Comparison of ENCODE assay signal across 8 cellular contexts in the genomic region with DNA sequence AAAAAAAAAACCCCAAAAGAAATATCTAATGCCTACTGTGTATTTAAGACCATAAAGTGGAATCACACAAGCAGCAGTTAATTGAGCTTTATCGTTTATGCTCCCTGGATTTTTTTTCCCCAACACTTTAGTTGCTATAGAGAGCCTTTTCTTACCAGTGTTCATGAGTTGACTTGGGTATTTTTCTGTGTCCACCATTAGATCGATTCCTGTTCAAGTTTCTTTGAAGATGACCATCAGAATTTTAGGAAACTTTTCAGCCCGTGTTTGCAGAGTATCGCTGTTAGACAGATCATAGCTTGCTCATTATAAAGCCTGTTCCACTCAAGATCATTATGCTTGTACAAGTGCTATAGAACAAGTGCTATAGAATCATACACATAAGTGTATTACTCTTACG. TPM values are rescaled to one million over a fixed set of nuclear protein-coding genes. Genes with fewer than 3 reads are reported as not detected.
DNase-seq lines count a peak whose midpoint lies in the region; FAIRE-seq and TF ChIP-seq lines count a peak whose summit lies in the region.

No MANE protein-coding gene starts in this region.

- H3K9me3 Mint-ChIP-seq in activated CD4-positive, alpha-beta T cell treated with anti-CD3 and anti-CD28 coated beads, Interleukin-2, amount 10 ng/mL, durations not matched to agents 7 days and 5 days, result no peaks in the 10 kb centered on the region
- no peaks in the 10 kb centered on the region for H3K9me3 Mint-ChIP-seq in activated CD4-positive, alpha-beta memory T cell treated with anti-CD3 and anti-CD28 coated beads for 36 hours

- H3K9ac ChIP-seq in kidney (ENCODE audit: low read length in 2 of 2), result peak overlapping the region in 1 of 2 donors; percentile 56

- intact Hi-C loops in activated CD4-positive, alpha-beta memory T cell treated with anti-CD3 and anti-CD28 coated beads for 36 hours (cut with micrococcal nuclease), result loop anchor here (2.0 to 5.0 kb wide), 3 partner anchors 184 to 641 kb away; partner anchors contain the start of gene AXDND1
- intact Hi-C loops in kidney (cut with DNase I), result no loop called here
- intact Hi-C loops in thyroid gland (cut with DNase I), result no loop called here

- no peaks in the 10 kb centered on the region for H3K27me3 ChIP-seq in thyroid gland

- POLR2A ChIA-PET in activated CD4-positive, alpha-beta T cell treated with anti-CD3 and anti-CD28 coated beads, Interleukin-2, amount 10 ng/mL, durations not matched to agents 7 days and 5 days (lab: Charles Lee), result no interaction called here
- POLR2A ChIA-PET in activated CD4-positive, alpha-beta memory T cell treated with anti-CD3 and anti-CD28 coated beads for 36 hours (lab: Charles Lee), result interaction anchor here (0.5 kb wide), 1 partner anchor 194 kb away, joined by 3 read pairs; no protein-coding TSS in a partner anchor

- CTCF ChIA-PET in activated CD4-positive, alpha-beta T cell treated with anti-CD3 and anti-CD28 coated beads, Interleukin-2, amount 10 ng/mL, durations not matched to agents 7 days and 5 days (lab: Charles Lee), result interaction anchor here (0.6 kb wide), 3 partner anchors 334 to 720 kb away, joined by 3 to 6 read pairs (median 3); no protein-coding TSS in a partner anchor
- CTCF ChIA-PET in activated CD4-positive, alpha-beta memory T cell treated with anti-CD3 and anti-CD28 coated beads for 36 hours (lab: Charles Lee), result interaction anchor here (0.6 to 1.3 kb wide), 5 partner anchors 9 to 38 kb away, joined by 3 to 5 read pairs (median 3); no protein-coding TSS in a partner anchor

- peak overlapping the region; percentile 77 for H3K4me3 Mint-ChIP-seq in activated CD4-positive, alpha-beta T cell treated with anti-CD3 and anti-CD28 coated beads, Interleukin-2, amount 10 ng/mL, durations not matched to agents 7 days and 5 days
- peak overlapping the region; percentile 78 for H3K4me3 Mint-ChIP-seq in activated CD4-positive, alpha-beta memory T cell treated with anti-CD3 and anti-CD28 coated beads for 36 hours

- H3K36me3 ChIP-seq in kidney (ENCODE audit: control insufficient read depth in 1 of 2, insufficient read depth in 2 of 2, low read length in 2 of 2), result no peaks in the 10 kb centered on the region
- no peaks in the 10 kb centered on the region for H3K36me3 ChIP-seq in thyroid gland

- peaks cover 13% of the 10 kb centered on the region for H3K4me1 Mint-ChIP-seq in activated CD4-positive, alpha-beta T cell treated with anti-CD3 and anti-CD28 coated beads, Interleukin-2, amount 10 ng/mL, durations not matched to agents 7 days and 5 days
- H3K4me1 Mint-ChIP-seq in activated CD4-positive, alpha-beta memory T cell treated with anti-CD3 and anti-CD28 coated beads for 36 hours (ENCODE audit: low read depth), result peaks cover 18% of the 10 kb centered on the region

- no peak for DNase-seq in activated CD4-positive, alpha-beta T cell treated with anti-CD3 and anti-CD28 coated beads, Interleukin-2, amount 10 ng/mL, durations not matched to agents 7 days and 5 days
- DNase-seq in activated CD4-positive, alpha-beta T cell treated with anti-CD3 and anti-CD28 coated beads, Interleukin-2, amount 50 U/mL, for 48 hours, result no peak
- DNase-seq in activated CD4-positive, alpha-beta memory T cell treated with anti-CD3 and anti-CD28 coated beads for 36 hours, result no peak
- DNase-seq in kidney (no peak), thyroid gland (no peak), NCI-H1105 (lab: John Stamatoyannopoulos, UW) (no peak), 8988T (no peak)
- no peak for DNase-seq in stimulated activated CD4-positive, alpha-beta T cell treated with anti-CD3 and anti-CD28 coated beads, Interleukin-2, amount 100 ng/mL, for 48 hours

- TF ChIP-seq CTCF in kidney (IDR thresholded peaks at IDR 0.05; ENCODE audit: borderline replicate concordance, extremely low read depth, insufficient read depth) (no peak), thyroid gland (IDR thresholded peaks at IDR 0.05) (no peak)

- TF ChIP-seq POLR2A in thyroid gland (IDR thresholded peaks at IDR 0.05), result no peak

- H3K27ac ChIP-seq in kidney (ENCODE audit: low read depth in 2 of 2, low read length in 2 of 2) (peak overlapping the region; percentile 45 to 71), thyroid gland (peak overlapping the region in 2 of 3 donors; percentile 86 to 94)

- H3K9me3 ChIP-seq in kidney (ENCODE audit: control insufficient read depth in 1 of 2, low read length in 2 of 2) (no peaks in the 10 kb centered on the region), thyroid gland (no peaks in the 10 kb centered on the region)

- H3K4me3 ChIP-seq in kidney (ENCODE audit: low read length in 2 of 2), result peak overlapping the region; percentile 81 to 90
- H3K4me3 ChIP-seq in thyroid gland (replicated peaks in 1 of 3), result no peak overlapping the region

- peaks cover 0 to 4% of the 10 kb centered on the region in 2 donors for H3K4me1 ChIP-seq in kidney (ENCODE audit: control insufficient read depth in 1 of 2, insufficient read depth in 1 of 2, low read depth in 1 of 2, low read length in 2 of 2)
- H3K4me1 ChIP-seq in thyroid gland, result peaks cover 5 to 6% of the 10 kb centered on the region in 2 donors

- WGBS in thyroid gland, 2 donors, result 26 to 29% methylated on average over 5 of the region's 5 CpGs

- peaks cover 12% of the 10 kb centered on the region for H3K27me3 Mint-ChIP-seq in activated CD4-positive, alpha-beta T cell treated with anti-CD3 and anti-CD28 coated beads, Interleukin-2, amount 10 ng/mL, durations not matched to agents 7 days and 5 days
- peaks cover 14% of the 10 kb centered on the region for H3K27me3 Mint-ChIP-seq in activated CD4-positive, alpha-beta memory T cell treated with anti-CD3 and anti-CD28 coated beads for 36 hours

- H3K36me3 Mint-ChIP-seq in activated CD4-positive, alpha-beta T cell treated with anti-CD3 and anti-CD28 coated beads, Interleukin-2, amount 10 ng/mL, durations not matched to agents 7 days and 5 days (ENCODE audit: low read depth), result no peaks in the 10 kb centered on the region
- H3K36me3 Mint-ChIP-seq in activated CD4-positive, alpha-beta memory T cell treated with anti-CD3 and anti-CD28 coated beads for 36 hours, result no peaks in the 10 kb centered on the region

- no peak overlapping the region for H3K27ac Mint-ChIP-seq in activated CD4-positive, alpha-beta T cell treated with anti-CD3 and anti-CD28 coated beads, Interleukin-2, amount 10 ng/mL, durations not matched to agents 7 days and 5 days
- H3K27ac Mint-ChIP-seq in activated CD4-positive, alpha-beta memory T cell treated with anti-CD3 and anti-CD28 coated beads for 36 hours, result no peak overlapping the region

- FAIRE-seq in kidney (lab: Jason Lieb, UNC), result no peak

RNA-seq across cellular contexts. Expression of gene RALGPS2, which starts 1.5 kb away (rescaled TPM):
- total RNA-seq in activated CD4-positive, alpha-beta T cell treated with anti-CD3 and anti-CD28 coated beads, Interleukin-2, amount 10 ng/mL, durations not matched to agents 7 days and 5 days, result 1 to 10 TPM; 3.5 to 5.5 TPM
- 1 to 10 TPM; 3.3 to 3.8 TPM for total RNA-seq in activated CD4-positive, alpha-beta memory T cell treated with anti-CD3 and anti-CD28 coated beads for 36 hours
- total RNA-seq in kidney, result 32.8 TPM
- polyA plus RNA-seq in kidney (ENCODE audit: insufficient read depth, low read depth, low replicate concordance), result 3.6 TPM
- 10 to 100 TPM; 15.3 to 31.4 (median 17.7) TPM for total RNA-seq in thyroid gland

Comparison
In these comparisons a context has a peak if more than half of its experiments do, and no peak if none do; other contexts are left out.
1. H3K4me3 ChIP-seq: peak in kidney (2 of 2); none in thyroid gland (0 of 3).